13 cellular contexts compared by ENCODE assay signal in the genomic region with DNA sequence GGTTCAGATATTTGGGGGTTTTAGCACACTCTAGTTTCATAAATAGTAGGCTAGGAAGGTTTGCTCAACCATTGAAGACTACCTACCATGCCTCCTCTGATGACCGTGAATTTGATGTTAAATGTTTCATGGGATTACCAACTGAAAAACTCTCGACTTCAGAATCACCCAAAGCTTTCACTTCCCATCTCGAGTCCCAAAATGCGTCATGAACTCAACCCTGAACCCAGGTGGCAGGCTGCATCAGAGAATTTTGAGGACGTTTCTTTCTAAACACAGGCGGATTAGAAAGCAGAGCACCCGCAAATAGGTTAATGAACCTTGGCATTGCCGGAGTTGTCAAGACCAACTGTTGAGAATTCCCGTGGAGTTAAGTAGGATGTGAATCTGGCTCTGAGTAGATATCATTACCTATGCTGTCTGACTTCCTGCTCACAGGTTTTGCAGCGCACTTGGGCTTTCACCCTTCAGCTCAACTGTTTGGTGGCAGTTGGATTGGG.
DNase-seq lines count a peak whose midpoint lies in the region; ATAC-seq, FAIRE-seq and TF ChIP-seq lines count a peak whose summit lies in the region.
"Had no signal": no experiment of that assay in that cellular context is flagged by ENCODE, and none has a peak within 500 bp of the region (broad histone marks: within the 10 kb centered on the region; RNA-seq: fewer than 3 reads in every experiment).

No MANE protein-coding gene starts in this region.

- FAIRE-seq in GM19239 (lab: Jason Lieb, UNC), result peak; percentile 91
- FAIRE-seq: H1 had no signal

- H3K9me3 ChIP-seq in WERI-Rb-1 (ENCODE audit: severe bottlenecking) (peaks cover 2% of the 10 kb centered on the region), prostate gland (no peaks in the 10 kb centered on the region)
- H3K9me3 ChIP-seq: heart left ventricle, right atrium auricular region had no signal

- TF ChIP-seq POLR2A in prostate gland (IDR thresholded peaks at IDR 0.05), result no peak

- WGBS in prostate gland, result 95% methylated on average over 10 of the region's 10 CpGs

- DNase-seq in GM19239 (ENCODE audit: insufficient read length, low spot score), result peak; percentile 21
- DNase-seq in C1 segment of cervical spinal cord (lab: John Stamatoyannopoulos, UW), result no peak
- no peak for DNase-seq in WERI-Rb-1
- DNase-seq in T1000 (lab: John Stamatoyannopoulos, UW), result no peak
- DNase-seq in prostate gland (ENCODE audit: low spot score), result no peak
- DNase-seq: activated CD8-positive, alpha-beta T cell treated with anti-CD3 and anti-CD28 coated beads, Interleukin-2, amount 10 ng/mL, durations not matched to agents 7 days and 5 days; activated naive CD8-positive, alpha-beta T cell treated with anti-CD3 and anti-CD28 coated beads for 36 hours; heart left ventricle had no signal

- H3K27me3 ChIP-seq in WERI-Rb-1 (ENCODE audit: insufficient read depth, low read depth, severe bottlenecking) (no peaks in the 10 kb centered on the region), prostate gland (replicated peaks; ENCODE audit: insufficient read depth) (no peaks in the 10 kb centered on the region)
- H3K27me3 ChIP-seq: heart left ventricle, right atrium auricular region had no signal

- ATAC-seq in HG02571 (IDR thresholded peaks at IDR 0.05; ENCODE audit: unreplicated experiment) (peak; percentile 56), HG03442 (IDR thresholded peaks at IDR 0.05; ENCODE audit: unreplicated experiment) (peak; percentile 76)
- ATAC-seq: activated CD8-positive, alpha-beta T cell treated with anti-CD3 and anti-CD28 coated beads, Interleukin-2, amount 10 ng/mL, durations not matched to agents 7 days and 5 days; heart left ventricle had no signal

- H3K36me3 ChIP-seq in WERI-Rb-1 (no peaks in the 10 kb centered on the region), prostate gland (no peaks in the 10 kb centered on the region)
- H3K36me3 ChIP-seq: heart left ventricle, right atrium auricular region had no signal

- no peaks in the 10 kb centered on the region for H3K4me1 ChIP-seq in prostate gland (replicated peaks)
- H3K4me1 ChIP-seq: heart left ventricle, right atrium auricular region had no signal

- intact Hi-C loops in prostate gland (cut with DNase I), result no loop called here

- H3K27ac ChIP-seq in WERI-Rb-1 (no peak overlapping the region), prostate gland (no peak overlapping the region)
- H3K27ac ChIP-seq: heart left ventricle, KMS-11, right atrium auricular region had no signal

- no peak overlapping the region for H3K4me3 ChIP-seq in WERI-Rb-1 (ENCODE audit: low read depth, low read length)
- no peak overlapping the region for H3K4me3 ChIP-seq in prostate gland
- H3K4me3 ChIP-seq: heart left ventricle, right atrium auricular region had no signal

- no peak for TF ChIP-seq CTCF in WERI-Rb-1 (IDR thresholded peaks at IDR 0.05; ENCODE audit: low read depth, low read length)
- no peak for TF ChIP-seq CTCF in prostate gland (IDR thresholded peaks at IDR 0.05)
